ENCODE assay signal across 1 cellular context in the genomic region with DNA sequence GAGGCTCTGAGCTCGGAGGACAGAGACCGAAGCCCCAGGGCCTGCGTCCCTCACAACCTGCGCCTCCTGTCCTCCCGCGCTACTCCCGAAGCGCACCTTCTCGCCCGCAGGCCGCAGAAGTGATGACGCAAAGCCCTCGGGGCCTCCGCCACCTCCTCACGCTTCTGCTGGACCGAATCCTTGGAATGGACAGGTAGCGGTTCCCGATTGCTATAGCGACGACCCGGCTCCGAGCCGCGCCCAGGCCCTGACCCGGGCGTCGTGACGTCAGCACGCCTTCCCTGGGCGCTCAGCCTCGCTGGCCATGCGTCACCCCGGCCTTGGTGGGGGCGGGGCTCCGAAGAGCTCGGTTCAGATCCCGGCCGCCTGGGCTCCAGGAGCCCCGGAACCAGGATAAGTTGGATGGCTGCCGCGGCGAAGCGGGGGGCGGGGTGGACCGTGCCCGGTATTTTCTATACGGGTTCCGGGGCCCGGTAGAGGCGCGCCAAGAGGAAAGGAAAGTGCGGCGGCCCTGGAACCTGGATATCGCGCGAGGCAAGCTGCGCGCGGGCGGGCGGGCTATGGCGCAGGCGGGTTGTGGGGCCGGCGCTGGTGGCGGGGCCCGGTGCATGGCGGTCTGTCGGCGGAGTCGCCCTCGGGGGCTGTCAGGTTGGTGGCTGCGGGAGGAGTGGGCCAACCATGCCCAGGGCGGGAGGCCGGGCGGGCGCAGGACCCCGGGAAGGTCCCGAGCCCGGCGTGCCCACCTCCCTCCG.
TF ChIP-seq lines count a peak whose summit lies in the region.

A gene (plus strand): TSS at position 542 of the 752 bp plus-strand sequence. CDS start 21,417 bp downstream, outside the sequence.

TF ChIP-seq in HepG2, 621 proteins besides CTCF, POLR2A, EP300 and RAD21 (continued from another document and continues in another):
- TF ChIP-seq, protein P1, sequence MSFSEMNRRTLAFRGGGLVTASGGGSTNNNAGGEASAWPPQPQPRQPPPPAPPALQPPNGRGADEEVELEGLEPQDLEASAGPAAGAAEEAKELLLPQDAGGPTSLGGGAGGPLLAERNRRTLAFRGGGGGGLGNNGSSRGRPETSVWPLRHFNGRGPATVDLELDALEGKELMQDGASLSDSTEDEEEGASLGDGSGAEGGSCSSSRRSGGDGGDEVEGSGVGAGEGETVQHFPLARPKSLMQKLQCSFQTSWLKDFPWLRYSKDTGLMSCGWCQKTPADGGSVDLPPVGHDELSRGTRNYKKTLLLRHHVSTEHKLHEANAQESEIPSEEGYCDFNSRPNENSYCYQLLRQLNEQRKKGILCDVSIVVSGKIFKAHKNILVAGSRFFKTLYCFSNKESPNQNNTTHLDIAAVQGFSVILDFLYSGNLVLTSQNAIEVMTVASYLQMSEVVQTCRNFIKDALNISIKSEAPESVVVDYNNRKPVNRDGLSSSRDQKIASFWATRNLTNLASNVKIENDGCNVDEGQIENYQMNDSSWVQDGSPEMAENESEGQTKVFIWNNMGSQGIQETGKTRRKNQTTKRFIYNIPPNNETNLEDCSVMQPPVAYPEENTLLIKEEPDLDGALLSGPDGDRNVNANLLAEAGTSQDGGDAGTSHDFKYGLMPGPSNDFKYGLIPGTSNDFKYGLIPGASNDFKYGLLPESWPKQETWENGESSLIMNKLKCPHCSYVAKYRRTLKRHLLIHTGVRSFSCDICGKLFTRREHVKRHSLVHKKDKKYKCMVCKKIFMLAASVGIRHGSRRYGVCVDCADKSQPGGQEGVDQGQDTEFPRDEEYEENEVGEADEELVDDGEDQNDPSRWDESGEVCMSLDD (CRISPR knock-in tag; IDR thresholded peaks at IDR 0.05; ENCODE audit: borderline replicate concordance), result peak; percentile 88
- TF ChIP-seq NCOR1 (IDR thresholded peaks at IDR 0.05; ENCODE audit: borderline replicate concordance, low read length), result peak; percentile 70; the same call in 1 of the 2 replicates
- peak; percentile 20; the same call in 1 of the 2 replicates for TF ChIP-seq HHEX (CRISPR knock-in tag; IDR thresholded peaks at IDR 0.05)
- TF ChIP-seq, protein P2, sequence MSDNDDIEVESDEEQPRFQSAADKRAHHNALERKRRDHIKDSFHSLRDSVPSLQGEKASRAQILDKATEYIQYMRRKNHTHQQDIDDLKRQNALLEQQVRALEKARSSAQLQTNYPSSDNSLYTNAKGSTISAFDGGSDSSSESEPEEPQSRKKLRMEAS (IDR thresholded peaks at IDR 0.05), result peak; percentile 88
- TF ChIP-seq PCBP2 (optimal IDR thresholded peaks at IDR 0.05; ENCODE audit: low read depth, low read length, poor library complexity, severe bottlenecking), result no peak
- TF ChIP-seq FOXO1 (CRISPR knock-in tag; IDR thresholded peaks at IDR 0.05), result peak; percentile 54
- TF ChIP-seq, protein P3, sequence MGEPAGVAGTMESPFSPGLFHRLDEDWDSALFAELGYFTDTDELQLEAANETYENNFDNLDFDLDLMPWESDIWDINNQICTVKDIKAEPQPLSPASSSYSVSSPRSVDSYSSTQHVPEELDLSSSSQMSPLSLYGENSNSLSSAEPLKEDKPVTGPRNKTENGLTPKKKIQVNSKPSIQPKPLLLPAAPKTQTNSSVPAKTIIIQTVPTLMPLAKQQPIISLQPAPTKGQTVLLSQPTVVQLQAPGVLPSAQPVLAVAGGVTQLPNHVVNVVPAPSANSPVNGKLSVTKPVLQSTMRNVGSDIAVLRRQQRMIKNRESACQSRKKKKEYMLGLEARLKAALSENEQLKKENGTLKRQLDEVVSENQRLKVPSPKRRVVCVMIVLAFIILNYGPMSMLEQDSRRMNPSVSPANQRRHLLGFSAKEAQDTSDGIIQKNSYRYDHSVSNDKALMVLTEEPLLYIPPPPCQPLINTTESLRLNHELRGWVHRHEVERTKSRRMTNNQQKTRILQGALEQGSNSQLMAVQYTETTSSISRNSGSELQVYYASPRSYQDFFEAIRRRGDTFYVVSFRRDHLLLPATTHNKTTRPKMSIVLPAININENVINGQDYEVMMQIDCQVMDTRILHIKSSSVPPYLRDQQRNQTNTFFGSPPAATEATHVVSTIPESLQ (CRISPR knock-in tag; conservative IDR thresholded peaks at IDR 0.05), result 0 out of 2 replicates have a peak, but pooled peaks have one; percentile 67
- TF ChIP-seq IKZF1 (IDR thresholded peaks at IDR 0.05), result no peak
- TF ChIP-seq, protein P4, sequence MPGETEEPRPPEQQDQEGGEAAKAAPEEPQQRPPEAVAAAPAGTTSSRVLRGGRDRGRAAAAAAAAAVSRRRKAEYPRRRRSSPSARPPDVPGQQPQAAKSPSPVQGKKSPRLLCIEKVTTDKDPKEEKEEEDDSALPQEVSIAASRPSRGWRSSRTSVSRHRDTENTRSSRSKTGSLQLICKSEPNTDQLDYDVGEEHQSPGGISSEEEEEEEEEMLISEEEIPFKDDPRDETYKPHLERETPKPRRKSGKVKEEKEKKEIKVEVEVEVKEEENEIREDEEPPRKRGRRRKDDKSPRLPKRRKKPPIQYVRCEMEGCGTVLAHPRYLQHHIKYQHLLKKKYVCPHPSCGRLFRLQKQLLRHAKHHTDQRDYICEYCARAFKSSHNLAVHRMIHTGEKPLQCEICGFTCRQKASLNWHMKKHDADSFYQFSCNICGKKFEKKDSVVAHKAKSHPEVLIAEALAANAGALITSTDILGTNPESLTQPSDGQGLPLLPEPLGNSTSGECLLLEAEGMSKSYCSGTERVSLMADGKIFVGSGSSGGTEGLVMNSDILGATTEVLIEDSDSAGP (CRISPR knock-in tag; IDR thresholded peaks at IDR 0.05; ENCODE audit: borderline replicate concordance), result peak; percentile 94
- TF ChIP-seq, protein P5, sequence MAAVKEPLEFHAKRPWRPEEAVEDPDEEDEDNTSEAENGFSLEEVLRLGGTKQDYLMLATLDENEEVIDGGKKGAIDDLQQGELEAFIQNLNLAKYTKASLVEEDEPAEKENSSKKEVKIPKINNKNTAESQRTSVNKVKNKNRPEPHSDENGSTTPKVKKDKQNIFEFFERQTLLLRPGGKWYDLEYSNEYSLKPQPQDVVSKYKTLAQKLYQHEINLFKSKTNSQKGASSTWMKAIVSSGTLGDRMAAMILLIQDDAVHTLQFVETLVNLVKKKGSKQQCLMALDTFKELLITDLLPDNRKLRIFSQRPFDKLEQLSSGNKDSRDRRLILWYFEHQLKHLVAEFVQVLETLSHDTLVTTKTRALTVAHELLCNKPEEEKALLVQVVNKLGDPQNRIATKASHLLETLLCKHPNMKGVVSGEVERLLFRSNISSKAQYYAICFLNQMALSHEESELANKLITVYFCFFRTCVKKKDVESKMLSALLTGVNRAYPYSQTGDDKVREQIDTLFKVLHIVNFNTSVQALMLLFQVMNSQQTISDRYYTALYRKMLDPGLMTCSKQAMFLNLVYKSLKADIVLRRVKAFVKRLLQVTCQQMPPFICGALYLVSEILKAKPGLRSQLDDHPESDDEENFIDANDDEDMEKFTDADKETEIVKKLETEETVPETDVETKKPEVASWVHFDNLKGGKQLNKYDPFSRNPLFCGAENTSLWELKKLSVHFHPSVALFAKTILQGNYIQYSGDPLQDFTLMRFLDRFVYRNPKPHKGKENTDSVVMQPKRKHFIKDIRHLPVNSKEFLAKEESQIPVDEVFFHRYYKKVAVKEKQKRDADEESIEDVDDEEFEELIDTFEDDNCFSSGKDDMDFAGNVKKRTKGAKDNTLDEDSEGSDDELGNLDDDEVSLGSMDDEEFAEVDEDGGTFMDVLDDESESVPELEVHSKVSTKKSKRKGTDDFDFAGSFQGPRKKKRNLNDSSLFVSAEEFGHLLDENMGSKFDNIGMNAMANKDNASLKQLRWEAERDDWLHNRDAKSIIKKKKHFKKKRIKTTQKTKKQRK (IDR thresholded peaks at IDR 0.05; ENCODE audit: low read length), result no peak
- peak; percentile 95 for TF ChIP-seq ZNF878 (CRISPR knock-in tag; IDR thresholded peaks at IDR 0.05)
- TF ChIP-seq NFE2L2 (IDR thresholded peaks at IDR 0.05; ENCODE audit: low read length), result no peak
- peak; percentile 92 for TF ChIP-seq POLR2G (IDR thresholded peaks at IDR 0.05; ENCODE audit: low read depth, low read length)
- peak; percentile 84; the same call in 1 of the 2 replicates for TF ChIP-seq NRL (CRISPR knock-in tag; IDR thresholded peaks at IDR 0.05; ENCODE audit: borderline replicate concordance)
- TF ChIP-seq, protein P6, sequence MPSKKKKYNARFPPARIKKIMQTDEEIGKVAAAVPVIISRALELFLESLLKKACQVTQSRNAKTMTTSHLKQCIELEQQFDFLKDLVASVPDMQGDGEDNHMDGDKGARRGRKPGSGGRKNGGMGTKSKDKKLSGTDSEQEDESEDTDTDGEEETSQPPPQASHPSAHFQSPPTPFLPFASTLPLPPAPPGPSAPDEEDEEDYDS (CRISPR knock-in tag; IDR thresholded peaks at IDR 0.05), result peak; percentile 78
- TF ChIP-seq, protein P7, sequence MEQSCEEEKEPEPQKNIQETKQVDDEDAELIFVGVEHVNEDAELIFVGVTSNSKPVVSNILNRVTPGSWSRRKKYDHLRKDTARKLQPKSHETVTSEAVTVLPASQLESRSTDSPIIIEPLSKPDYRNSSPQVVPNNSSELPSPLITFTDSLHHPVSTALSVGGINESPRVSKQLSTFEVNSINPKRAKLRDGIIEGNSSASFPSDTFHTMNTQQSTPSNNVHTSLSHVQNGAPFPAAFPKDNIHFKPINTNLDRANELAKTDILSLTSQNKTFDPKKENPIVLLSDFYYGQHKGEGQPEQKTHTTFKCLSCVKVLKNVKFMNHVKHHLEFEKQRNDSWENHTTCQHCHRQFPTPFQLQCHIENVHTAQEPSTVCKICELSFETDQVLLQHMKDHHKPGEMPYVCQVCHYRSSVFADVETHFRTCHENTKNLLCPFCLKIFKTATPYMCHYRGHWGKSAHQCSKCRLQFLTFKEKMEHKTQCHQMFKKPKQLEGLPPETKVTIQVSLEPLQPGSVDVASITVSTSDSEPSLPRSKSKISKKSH (CRISPR knock-in tag; IDR thresholded peaks at IDR 0.05; ENCODE audit: borderline replicate concordance), result peak; percentile 47
- TF ChIP-seq ZNF329 (CRISPR knock-in tag; IDR thresholded peaks at IDR 0.05; ENCODE audit: low read depth), result 0 out of 2 replicates have a peak, but pooled peaks have one; percentile 37
- no peak for TF ChIP-seq NFIB (CRISPR knock-in tag; IDR thresholded peaks at IDR 0.05; ENCODE audit: borderline replicate concordance)
- TF ChIP-seq TAF15 (IDR thresholded peaks at IDR 0.05; ENCODE audit: low read depth, low read length, poor library complexity, severe bottlenecking), result peak; percentile 72
- no peak; the same call in 1 of the 2 replicates for TF ChIP-seq ZNF572 (CRISPR knock-in tag; IDR thresholded peaks at IDR 0.05)
- TF ChIP-seq, protein P8, sequence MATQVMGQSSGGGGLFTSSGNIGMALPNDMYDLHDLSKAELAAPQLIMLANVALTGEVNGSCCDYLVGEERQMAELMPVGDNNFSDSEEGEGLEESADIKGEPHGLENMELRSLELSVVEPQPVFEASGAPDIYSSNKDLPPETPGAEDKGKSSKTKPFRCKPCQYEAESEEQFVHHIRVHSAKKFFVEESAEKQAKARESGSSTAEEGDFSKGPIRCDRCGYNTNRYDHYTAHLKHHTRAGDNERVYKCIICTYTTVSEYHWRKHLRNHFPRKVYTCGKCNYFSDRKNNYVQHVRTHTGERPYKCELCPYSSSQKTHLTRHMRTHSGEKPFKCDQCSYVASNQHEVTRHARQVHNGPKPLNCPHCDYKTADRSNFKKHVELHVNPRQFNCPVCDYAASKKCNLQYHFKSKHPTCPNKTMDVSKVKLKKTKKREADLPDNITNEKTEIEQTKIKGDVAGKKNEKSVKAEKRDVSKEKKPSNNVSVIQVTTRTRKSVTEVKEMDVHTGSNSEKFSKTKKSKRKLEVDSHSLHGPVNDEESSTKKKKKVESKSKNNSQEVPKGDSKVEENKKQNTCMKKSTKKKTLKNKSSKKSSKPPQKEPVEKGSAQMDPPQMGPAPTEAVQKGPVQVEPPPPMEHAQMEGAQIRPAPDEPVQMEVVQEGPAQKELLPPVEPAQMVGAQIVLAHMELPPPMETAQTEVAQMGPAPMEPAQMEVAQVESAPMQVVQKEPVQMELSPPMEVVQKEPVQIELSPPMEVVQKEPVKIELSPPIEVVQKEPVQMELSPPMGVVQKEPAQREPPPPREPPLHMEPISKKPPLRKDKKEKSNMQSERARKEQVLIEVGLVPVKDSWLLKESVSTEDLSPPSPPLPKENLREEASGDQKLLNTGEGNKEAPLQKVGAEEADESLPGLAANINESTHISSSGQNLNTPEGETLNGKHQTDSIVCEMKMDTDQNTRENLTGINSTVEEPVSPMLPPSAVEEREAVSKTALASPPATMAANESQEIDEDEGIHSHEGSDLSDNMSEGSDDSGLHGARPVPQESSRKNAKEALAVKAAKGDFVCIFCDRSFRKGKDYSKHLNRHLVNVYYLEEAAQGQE (IDR thresholded peaks at IDR 0.05; ENCODE audit: borderline replicate concordance in 1 of 2, low read depth in 1 of 2, low read length in 2 of 2), result peak in 1 of 2 experiments; percentile 58; a peak in 2 of 4 replicates
- no peak for TF ChIP-seq ZSCAN30 (CRISPR knock-in tag; IDR thresholded peaks at IDR 0.05)
- TF ChIP-seq KMT2B (CRISPR knock-in tag; IDR thresholded peaks at IDR 0.05), result peak; percentile 95
- TF ChIP-seq, protein P9, sequence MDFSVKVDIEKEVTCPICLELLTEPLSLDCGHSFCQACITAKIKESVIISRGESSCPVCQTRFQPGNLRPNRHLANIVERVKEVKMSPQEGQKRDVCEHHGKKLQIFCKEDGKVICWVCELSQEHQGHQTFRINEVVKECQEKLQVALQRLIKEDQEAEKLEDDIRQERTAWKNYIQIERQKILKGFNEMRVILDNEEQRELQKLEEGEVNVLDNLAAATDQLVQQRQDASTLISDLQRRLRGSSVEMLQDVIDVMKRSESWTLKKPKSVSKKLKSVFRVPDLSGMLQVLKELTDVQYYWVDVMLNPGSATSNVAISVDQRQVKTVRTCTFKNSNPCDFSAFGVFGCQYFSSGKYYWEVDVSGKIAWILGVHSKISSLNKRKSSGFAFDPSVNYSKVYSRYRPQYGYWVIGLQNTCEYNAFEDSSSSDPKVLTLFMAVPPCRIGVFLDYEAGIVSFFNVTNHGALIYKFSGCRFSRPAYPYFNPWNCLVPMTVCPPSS (IDR thresholded peaks at IDR 0.05), result no peak
- no peak; the same call in 1 of the 2 replicates for TF ChIP-seq HMG20A (CRISPR knock-in tag; IDR thresholded peaks at IDR 0.05; ENCODE audit: borderline replicate concordance)
- TF ChIP-seq EED (CRISPR knock-in tag; IDR thresholded peaks at IDR 0.05), result peak; percentile 91; the same call in 1 of the 2 replicates
- no peak for TF ChIP-seq RBAK (CRISPR knock-in tag; IDR thresholded peaks at IDR 0.05)
- peak; percentile 89 for TF ChIP-seq RXRB (CRISPR knock-in tag; IDR thresholded peaks at IDR 0.05; ENCODE audit: borderline replicate concordance)
- TF ChIP-seq BRCA1 (CRISPR knock-in tag; IDR thresholded peaks at IDR 0.05), result peak; percentile 68; the same call in 1 of the 2 replicates
- TF ChIP-seq, protein P10, sequence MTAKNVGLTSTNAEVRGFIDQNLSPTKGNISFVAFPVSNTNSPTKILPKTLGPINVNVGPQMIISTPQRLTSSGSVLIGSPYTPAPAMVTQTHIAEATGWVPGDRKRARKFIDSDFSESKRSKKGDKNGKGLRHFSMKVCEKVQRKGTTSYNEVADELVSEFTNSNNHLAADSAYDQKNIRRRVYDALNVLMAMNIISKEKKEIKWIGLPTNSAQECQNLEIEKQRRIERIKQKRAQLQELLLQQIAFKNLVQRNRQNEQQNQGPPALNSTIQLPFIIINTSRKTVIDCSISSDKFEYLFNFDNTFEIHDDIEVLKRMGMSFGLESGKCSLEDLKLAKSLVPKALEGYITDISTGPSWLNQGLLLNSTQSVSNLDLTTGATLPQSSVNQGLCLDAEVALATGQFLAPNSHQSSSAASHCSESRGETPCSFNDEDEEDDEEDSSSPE (CRISPR knock-in tag; IDR thresholded peaks at IDR 0.05), result peak; percentile 93
- no peak; the same call in 1 of the 2 replicates for TF ChIP-seq JUND (CRISPR knock-in tag; IDR thresholded peaks at IDR 0.05)
- TF ChIP-seq MAZ (IDR thresholded peaks at IDR 0.05; ENCODE audit: borderline replicate concordance, low read depth, low read length), result peak; percentile 94
- peak; percentile 97 for TF ChIP-seq MAZ (CRISPR knock-in tag; IDR thresholded peaks at IDR 0.05; ENCODE audit: low read depth)
- peak; percentile 84; the same call in 1 of the 2 replicates for TF ChIP-seq JDP2 (CRISPR knock-in tag; IDR thresholded peaks at IDR 0.05; ENCODE audit: borderline replicate concordance)
- peak; percentile 80 for TF ChIP-seq ZSCAN21 (CRISPR knock-in tag; IDR thresholded peaks at IDR 0.05; ENCODE audit: borderline replicate concordance)
- TF ChIP-seq ZMYM2 (CRISPR knock-in tag; IDR thresholded peaks at IDR 0.05), result peak; percentile 66; the same call in 1 of the 2 replicates
